ENCODE assay signal across 8 cellular contexts in genomic region chr15:48177383-48177874, GRCh38. TPM values are rescaled to one million over a fixed set of nuclear protein-coding genes. Genes with fewer than 3 reads are reported as not detected.
DNase-seq lines count a peak whose midpoint lies in the region; ATAC-seq and TF ChIP-seq lines count a peak whose summit lies in the region.

No MANE protein-coding gene starts in this region.

- H3K4me1 ChIP-seq in mucosa of descending colon (ENCODE audit: low read depth) = no peaks in the 10 kb centered on the region
- peaks cover 13% of the 10 kb centered on the region for H3K4me1 ChIP-seq in vagina

- peak; percentile 31 to 54 for ATAC-seq in activated CD4-positive, CD25-positive, alpha-beta regulatory T cell treated with anti-CD3 and anti-CD28 coated beads, Interleukin-2, amount 50 U/mL, for 24 hours
- ATAC-seq in GM21825 (IDR thresholded peaks at IDR 0.05; ENCODE audit: unreplicated experiment) (peak; percentile 53), mucosa of descending colon (peak; percentile 81)

- peaks cover 4% of the 10 kb centered on the region for H3K36me3 Mint-ChIP-seq in IgD-negative memory B cell

- peak overlapping the region in 2 of 3 donors; percentile 15 to 78 for H3K27ac Mint-ChIP-seq in IgD-negative memory B cell

- no peak for DNase-seq in activated CD4-positive, CD25-positive, alpha-beta regulatory T cell treated with anti-CD3 and anti-CD28 coated beads, Interleukin-2, amount 50 U/mL, for 72 hours
- DNase-seq in T-helper 1 cell (peak in 3 of 5 donors; percentile 1 to 37 (median 7)), epithelial cell of esophagus (ENCODE audit: low read depth) (peak; percentile 56), mucosa of descending colon (peak in 1 of 3 donors; percentile 2), vagina (ENCODE audit: extremely low spot score in 2 of 2) (no peak)

- peak overlapping the region; percentile 84 to 99 (median 92) for H3K4me3 Mint-ChIP-seq in IgD-negative memory B cell

- H3K27ac ChIP-seq in vagina = peak overlapping the region; percentile 17

- peaks cover 2% of the 10 kb centered on the region for H3K27me3 Mint-ChIP-seq in IgD-negative memory B cell

- peaks cover 8 to 17% (median 12%) of the 10 kb centered on the region in 3 donors for H3K4me1 Mint-ChIP-seq in IgD-negative memory B cell

- intact Hi-C loops in mucosa of descending colon (cut with DNase I, micrococcal nuclease) = no loop called here
- intact Hi-C loops in vagina (cut with DNase I) = no loop called here

- H3K4me3 ChIP-seq in epithelial cell of esophagus (ENCODE audit: low read length) (peak overlapping the region; percentile 49), mucosa of descending colon (peak overlapping the region; percentile 15), vagina (peak overlapping the region; percentile 46 to 47)

- no peak for TF ChIP-seq POLR2A in vagina (IDR thresholded peaks at IDR 0.05)

- peaks cover 4% of the 10 kb centered on the region for H3K27me3 ChIP-seq in vagina

- H3K9me3 Mint-ChIP-seq in IgD-negative memory B cell = no peaks in the 10 kb centered on the region

- no peak for TF ChIP-seq CTCF in epithelial cell of esophagus (IDR thresholded peaks at IDR 0.05; ENCODE audit: insufficient read depth, low read depth, low read length, missing control alignments)
- TF ChIP-seq CTCF in mucosa of descending colon (IDR thresholded peaks at IDR 0.05) = no peak
- TF ChIP-seq CTCF in vagina (IDR thresholded peaks at IDR 0.05) = no peak

- H3K36me3 ChIP-seq in mucosa of descending colon (ENCODE audit: low read depth) (no peaks in the 10 kb centered on the region), vagina (no peaks in the 10 kb centered on the region)

- H3K9me3 ChIP-seq in mucosa of descending colon (no peaks in the 10 kb centered on the region), vagina (no peaks in the 10 kb centered on the region)

RNA-seq across cellular contexts. Expression of gene MYEF2, which starts 0.7 kb away (rescaled TPM):
- 6.2 TPM for polyA plus RNA-seq in IgD-negative memory B cell
- total RNA-seq in mucosa of descending colon (10 to 100 TPM in 2 of 3 donors, 1 to 10 TPM in 1; 9.5 to 29.6 (median 14.0) TPM), vagina (7.1 TPM)

RNA-seq across cellular contexts. Expression of gene CTXN2, which starts 14.0 kb away (rescaled TPM):
- not detected for polyA plus RNA-seq in IgD-negative memory B cell
- total RNA-seq in mucosa of descending colon (under 1 TPM in 1 of 3 donors, not detected in 2; 0.16 TPM), vagina (not detected)

RNA-seq across cellular contexts. Expression of gene SLC12A1, which starts 28.7 kb away (rescaled TPM):
- not detected for polyA plus RNA-seq in IgD-negative memory B cell
- total RNA-seq in mucosa of descending colon (not detected), vagina (not detected)

RNA-seq across cellular contexts. Expression of gene SLC24A5, which starts 56.6 kb away (rescaled TPM):
- not detected for polyA plus RNA-seq in IgD-negative memory B cell
- not detected for total RNA-seq in mucosa of descending colon
- total RNA-seq in vagina = not detected

Comparison
In these comparisons a context has a peak if more than half of its experiments do, and no peak if none do; other contexts are left out.
1. DNase-seq: peak in T-helper 1 cell (3 of 5) and epithelial cell of esophagus (single experiment); none in activated CD4-positive, CD25-positive, alpha-beta regulatory T cell treated with anti-CD3 and anti-CD28 coated beads, Interleukin-2, amount 50 U/mL, for 72 hours (single experiment) and vagina (0 of 2).
2. Peak in every context shown above with its lines, with median percentiles within 50 percentile points of each other: ATAC-seq and H3K4me3 ChIP-seq.